Comparison of ENCODE assay signal across 8 cellular contexts in genomic region chr13:24693862-24694471, GRCh38. TPM values are rescaled to one million over a fixed set of nuclear protein-coding genes. Genes with fewer than 3 reads are reported as not detected.
A peak's percentile ranks its signal among the peaks of the same experiment; 100 is the strongest.
DNase-seq lines count a peak whose midpoint lies in the region; ATAC-seq and TF ChIP-seq lines count a peak whose summit lies in the region.

No MANE protein-coding gene starts in this region.

- POLR2A ChIA-PET in naive thymus-derived CD4-positive, alpha-beta T cell (lab: Charles Lee): interaction anchor here (0.8 to 1.8 kb wide), 2 partner anchors 11 to 16 kb away, joined by 3 to 5 read pairs; no protein-coding TSS in a partner anchor

- H3K4me3 Mint-ChIP-seq in naive thymus-derived CD4-positive, alpha-beta T cell: peak overlapping the region in 8 of 10 donors; percentile 3 to 55 (median 38)

- CTCF ChIA-PET in naive thymus-derived CD4-positive, alpha-beta T cell (lab: Charles Lee): interaction anchor here (0.7 to 2.9 kb wide), 5 partner anchors 12 to 33 kb away, joined by 3 to 16 read pairs (median 4); no protein-coding TSS in a partner anchor

- no peak overlapping the region for H3K27ac ChIP-seq in VCaP
- no peak overlapping the region for H3K27ac ChIP-seq in naive thymus-derived CD4-positive, alpha-beta T cell (ENCODE audit: low read depth, low read length)

- peaks cover 3 to 10% (median 6%) of the 10 kb centered on the region in 7 donors for H3K4me1 Mint-ChIP-seq in naive thymus-derived CD4-positive, alpha-beta T cell

- H3K36me3 Mint-ChIP-seq in naive thymus-derived CD4-positive, alpha-beta T cell: no peaks in the 10 kb centered on the region

- intact Hi-C loops in naive thymus-derived CD4-positive, alpha-beta T cell (cut with micrococcal nuclease): loop anchor here (1.0 to 2.0 kb wide), 2 partner anchors 15 to 34 kb away; no protein-coding TSS in a partner anchor

- H3K9me3 ChIP-seq in naive thymus-derived CD4-positive, alpha-beta T cell (ENCODE audit: control insufficient read depth in 2 of 3, low read length in 3 of 3): no peaks in the 10 kb centered on the region

- no peaks in the 10 kb centered on the region for H3K9me3 Mint-ChIP-seq in naive thymus-derived CD4-positive, alpha-beta T cell

- peak; percentile 84 for TF ChIP-seq CTCF in VCaP (conservative IDR thresholded peaks at IDR 0.05)

- peak; percentile 46 for ATAC-seq in HG02610 (IDR thresholded peaks at IDR 0.05; ENCODE audit: unreplicated experiment)
- ATAC-seq in esophagus mucosa: peak; percentile 71
- peak; percentile 70 for ATAC-seq in naive thymus-derived CD4-positive, alpha-beta T cell
- ATAC-seq in GM21367 (IDR thresholded peaks at IDR 0.05; ENCODE audit: unreplicated experiment): no peak

- peak overlapping the region in 1 of 9 donors; percentile 82 for H3K27ac Mint-ChIP-seq in naive thymus-derived CD4-positive, alpha-beta T cell

- H3K4me3 ChIP-seq in naive thymus-derived CD4-positive, alpha-beta T cell (ENCODE audit: low read length): no peak overlapping the region

- peaks cover 4 to 7% of the 10 kb centered on the region in 2 donors for H3K4me1 ChIP-seq in naive thymus-derived CD4-positive, alpha-beta T cell (ENCODE audit: control insufficient read depth in 2 of 2, insufficient read depth in 2 of 2, low read length in 2 of 2)

- H3K36me3 ChIP-seq in naive thymus-derived CD4-positive, alpha-beta T cell (ENCODE audit: control insufficient read depth in 2 of 3, insufficient read depth in 3 of 3, low read length in 3 of 3): no peaks in the 10 kb centered on the region

- DNase-seq in NCI-H1417 (lab: John Stamatoyannopoulos, UW) (peak; percentile 11 to 84 (median 62)), NCI-H1417 treated with DMSO at 0.1 percent for 48 hours (lab: John Stamatoyannopoulos, UW) (no peak), NCI-H2196 treated with DMSO at 0.1 percent for 48 hours (lab: John Stamatoyannopoulos, UW; ENCODE audit: unreplicated experiment) (peak; percentile 1)
- DNase-seq in naive thymus-derived CD4-positive, alpha-beta T cell: peak in 4 of 9 donors; percentile 21 to 37 (median 28)

- H3K27me3 ChIP-seq in naive thymus-derived CD4-positive, alpha-beta T cell (ENCODE audit: control insufficient read depth in 2 of 2, insufficient read depth in 2 of 2, low read length in 2 of 2): peaks cover 0 to 11% of the 10 kb centered on the region in 2 donors

- H3K27me3 Mint-ChIP-seq in naive thymus-derived CD4-positive, alpha-beta T cell: peaks cover 34 to 49% (median 44%) of the 10 kb centered on the region in 5 donors

RNA-seq across cellular contexts. Expression of gene ATP12A, which starts 13.8 kb away (rescaled TPM):
- total RNA-seq in esophagus mucosa: 0.24 TPM
- under 1 TPM in 1 of 5 experiments, not detected in 4; 0.39 TPM for total RNA-seq in naive thymus-derived CD4-positive, alpha-beta T cell
- not detected for polyA plus RNA-seq in naive thymus-derived CD4-positive, alpha-beta T cell
